Comparison of ENCODE assay signal across 8 cellular contexts in the genomic region with DNA sequence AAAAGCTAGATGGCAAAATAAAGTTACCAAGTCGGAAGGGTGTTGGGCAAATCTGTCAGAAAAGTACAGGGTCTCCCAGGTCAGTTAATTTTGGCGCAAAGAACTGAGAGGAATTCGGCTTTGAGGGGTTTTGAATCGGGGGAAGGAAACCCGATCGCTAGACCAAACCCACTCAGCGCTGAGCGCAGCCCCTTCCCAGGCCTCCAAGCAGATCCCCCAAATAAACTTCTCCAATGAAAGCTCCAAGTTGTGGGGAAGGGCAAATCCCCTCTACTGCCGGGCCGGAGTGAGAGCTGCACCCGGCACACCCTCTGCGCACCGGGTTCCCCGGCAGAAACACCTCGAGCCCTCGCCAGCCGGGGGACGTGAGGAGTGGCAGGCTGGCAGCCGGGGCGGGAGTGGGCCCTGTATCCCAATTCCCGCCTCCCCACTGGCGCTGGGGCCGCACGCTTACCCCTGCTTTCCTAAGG. TPM values are rescaled to one million over a fixed set of nuclear protein-coding genes. Genes with fewer than 3 reads are reported as not detected.
DNase-seq lines count a peak whose midpoint lies in the region; ATAC-seq and FAIRE-seq lines count a peak whose summit lies in the region.

No MANE protein-coding gene starts in this region.

- no peak for FAIRE-seq in urothelium cell line (lab: Jason Lieb, UNC)

- intact Hi-C loops in Right ventricle myocardium superior (cut with DNase I), result no loop called here
- intact Hi-C loops in sciatic nerve (cut with DNase I), result no loop called here

- peak overlapping the region; percentile 85 for H3K4me3 ChIP-seq in Jurkat, Clone E6-1 (ENCODE audit: low read length)

- ATAC-seq in GM21529 (IDR thresholded peaks at IDR 0.05; ENCODE audit: unreplicated experiment), result peak; percentile 11
- ATAC-seq in Right ventricle myocardium superior (ENCODE audit: poor library complexity), result peak; percentile 29
- ATAC-seq in sciatic nerve, result no peak

- DNase-seq in COR-L47 (lab: John Stamatoyannopoulos, UW) (peak; percentile 22), Right ventricle myocardium superior (no peak), sciatic nerve (ENCODE audit: low spot score) (peak; percentile 58), urothelium cell line (ENCODE audit: low spot score) (no peak), AML-193 (lab: John Stamatoyannopoulos, UW) (no peak)
- no peak for DNase-seq in Jurkat, Clone E6-1 (ENCODE audit: low read depth, low spot score)
- DNase-seq in activated CD8-positive, alpha-beta memory T cell treated with anti-CD3 and anti-CD28 coated beads, Interleukin-2, amount 50 U/mL, for 48 hours, result peak; percentile 69

RNA-seq across cellular contexts. Expression of a gene that starts 0.4 kb away (rescaled TPM):
- polyA plus RNA-seq in Jurkat, Clone E6-1 (2012; ENCODE audit: insufficient read depth, insufficient read length), result 15.0 TPM
- total RNA-seq in Right ventricle myocardium superior (0.08 TPM), sciatic nerve (0.27 TPM)

Comparison
In these comparisons a context has a peak if more than half of its experiments do, and no peak if none do; other contexts are left out.
1. DNase-seq: peak in COR-L47 (single experiment), activated CD8-positive, alpha-beta memory T cell treated with anti-CD3 and anti-CD28 coated beads, Interleukin-2, amount 50 U/mL, for 48 hours (single experiment) and sciatic nerve (single experiment); none in Jurkat, Clone E6-1 (single experiment), Right ventricle myocardium superior (single experiment), urothelium cell line (single experiment) and AML-193 (0 of 2).